Comparison of ENCODE assay signal across 8 cellular contexts in genomic region chr9:38393128-38393809, GRCh38. TPM values are rescaled to one million over a fixed set of nuclear protein-coding genes. Genes with fewer than 3 reads are reported as not detected.
DNase-seq lines count a peak whose midpoint lies in the region; ATAC-seq and TF ChIP-seq lines count a peak whose summit lies in the region.

No MANE protein-coding gene starts in this region.

- peak overlapping the region; percentile 11 for H3K27ac ChIP-seq in CD8-positive, alpha-beta T cell (ENCODE audit: low read depth, low read length)
- H3K27ac ChIP-seq in left lung (no peak overlapping the region), tibial nerve (peak overlapping the region in 3 of 4 donors; percentile 8 to 78 (median 69))

- WGBS in tibial nerve, 2 donors = 6 to 8% methylated on average over 5 to 9 of the region's 9 CpGs

- H3K4me3 ChIP-seq in CD8-positive, alpha-beta T cell (ENCODE audit: low read depth, low read length) = peak overlapping the region; percentile 63
- H3K4me3 ChIP-seq in HFF-Myc (replicated peaks; ENCODE audit: low read depth, low read length) = peak overlapping the region; percentile 76
- H3K4me3 ChIP-seq in left lung = peak overlapping the region; percentile 75 to 87
- peak overlapping the region; percentile 48 to 90 (median 78) for H3K4me3 ChIP-seq in tibial nerve

- TF ChIP-seq CTCF in CD8-positive, alpha-beta T cell (IDR thresholded peaks at IDR 0.05) = no peak
- TF ChIP-seq CTCF in HFF-Myc (IDR thresholded peaks at IDR 0.05; ENCODE audit: low read depth, low read length, missing control alignments) (no peak), left lung (IDR thresholded peaks at IDR 0.05) (no peak), tibial nerve (IDR thresholded peaks at IDR 0.05) (no peak)

- no peaks in the 10 kb centered on the region for H3K36me3 ChIP-seq in CD8-positive, alpha-beta T cell (ENCODE audit: insufficient read depth, low read length)
- H3K36me3 ChIP-seq in left lung (peaks cover 0 to 26% of the 10 kb centered on the region in 2 donors), tibial nerve (peaks cover 0 to 28% (median 2%) of the 10 kb centered on the region in 3 donors)

- peaks cover 32% of the 10 kb centered on the region for H3K36me3 Mint-ChIP-seq in CD8-positive, alpha-beta T cell
- H3K36me3 Mint-ChIP-seq in activated T-helper 17 cell treated with anti-CD3 and anti-CD28 coated beads, Interleukin-2, amount 50 U/mL, for 72 hours (ENCODE audit: low read depth) = peaks cover 29% of the 10 kb centered on the region

- no peaks in the 10 kb centered on the region for H3K4me1 ChIP-seq in CD8-positive, alpha-beta T cell (ENCODE audit: insufficient read depth, low read length)
- peaks cover 0 to 12% of the 10 kb centered on the region in 2 donors for H3K4me1 ChIP-seq in left lung
- H3K4me1 ChIP-seq in tibial nerve = peaks cover 0 to 35% (median 11%) of the 10 kb centered on the region in 4 donors

- peak in 1 of 7 experiments; percentile 49 for DNase-seq in CD8-positive, alpha-beta T cell
- DNase-seq in HFF-Myc (ENCODE audit: extremely low read depth, low read depth) = no peak
- DNase-seq in left lung = no peak
- no peak for DNase-seq in tibial nerve (ENCODE audit: low spot score in 2 of 2)
- no peak for DNase-seq in C1 segment of cervical spinal cord (lab: John Stamatoyannopoulos, UW)
- no peak for DNase-seq in NCI-H226
- no peak for DNase-seq in KG1 (lab: John Stamatoyannopoulos, UW)

- no peak for TF ChIP-seq EP300 in tibial nerve (IDR thresholded peaks at IDR 0.05)

- H3K9me3 ChIP-seq in CD8-positive, alpha-beta T cell (ENCODE audit: low read length) = no peaks in the 10 kb centered on the region
- H3K9me3 ChIP-seq in left lung (no peaks in the 10 kb centered on the region), tibial nerve (no peaks in the 10 kb centered on the region)

- peaks cover 17% of the 10 kb centered on the region for H3K4me1 Mint-ChIP-seq in CD8-positive, alpha-beta T cell (ENCODE audit: low read depth)
- peaks cover 10% of the 10 kb centered on the region for H3K4me1 Mint-ChIP-seq in activated T-helper 17 cell treated with anti-CD3 and anti-CD28 coated beads, Interleukin-2, amount 50 U/mL, for 72 hours

- H3K27ac Mint-ChIP-seq in CD8-positive, alpha-beta T cell = peak overlapping the region; percentile 69
- peak overlapping the region; percentile 91 for H3K27ac Mint-ChIP-seq in activated T-helper 17 cell treated with anti-CD3 and anti-CD28 coated beads, Interleukin-2, amount 50 U/mL, for 72 hours

- H3K27me3 ChIP-seq in CD8-positive, alpha-beta T cell (ENCODE audit: insufficient read depth, low read length) = no peaks in the 10 kb centered on the region
- H3K27me3 ChIP-seq in left lung = no peaks in the 10 kb centered on the region
- H3K27me3 ChIP-seq in tibial nerve = no peaks in the 10 kb centered on the region

- no peaks in the 10 kb centered on the region for H3K27me3 Mint-ChIP-seq in CD8-positive, alpha-beta T cell (ENCODE audit: low read depth)
- peaks cover 3% of the 10 kb centered on the region for H3K27me3 Mint-ChIP-seq in activated T-helper 17 cell treated with anti-CD3 and anti-CD28 coated beads, Interleukin-2, amount 50 U/mL, for 72 hours

- POLR2A ChIA-PET in CD8-positive, alpha-beta T cell (lab: Charles Lee) = no interaction called here

- H3K4me3 Mint-ChIP-seq in CD8-positive, alpha-beta T cell = peak overlapping the region; percentile 85
- H3K4me3 Mint-ChIP-seq in activated T-helper 17 cell treated with anti-CD3 and anti-CD28 coated beads, Interleukin-2, amount 50 U/mL, for 72 hours = peak overlapping the region; percentile 96

- peaks cover 4% of the 10 kb centered on the region for H3K9me3 Mint-ChIP-seq in CD8-positive, alpha-beta T cell
- no peaks in the 10 kb centered on the region for H3K9me3 Mint-ChIP-seq in activated T-helper 17 cell treated with anti-CD3 and anti-CD28 coated beads, Interleukin-2, amount 50 U/mL, for 72 hours

- intact Hi-C loops in CD8-positive, alpha-beta T cell (cut with DNase I, micrococcal nuclease) = loop anchor here (5.0 to 10.0 kb wide), 3 partner anchors 298 to 491 kb away; partner anchors contain the start of gene SLC25A51 (in 1 of the 2)
- intact Hi-C loops in left lung (cut with DNase I) = no loop called here

- ATAC-seq in CD8-positive, alpha-beta T cell = peak; percentile 20
- ATAC-seq in activated T-helper 17 cell treated with anti-CD3 and anti-CD28 coated beads, Interleukin-2, amount 50 U/mL, for 72 hours (replicated peaks) = no peak
- ATAC-seq in left lung = no peak

- CTCF ChIA-PET in CD8-positive, alpha-beta T cell (lab: Charles Lee) = interaction anchor here (1.3 kb wide), 1 partner anchor 305 kb away, joined by 5 read pairs; no protein-coding TSS in a partner anchor

- TF ChIP-seq POLR2A in tibial nerve (IDR thresholded peaks at IDR 0.05) = no peak

RNA-seq across cellular contexts. Expression of gene ALDH1B1, which starts 0.8 kb away (rescaled TPM):
- total RNA-seq in CD8-positive, alpha-beta T cell = under 1 TPM; 0.50 to 0.71 TPM
- 10 to 100 TPM; 15.6 to 29.1 TPM for total RNA-seq in activated T-helper 17 cell treated with anti-CD3 and anti-CD28 coated beads, Interleukin-2, amount 50 U/mL, for 72 hours
- total RNA-seq in left lung (10 to 100 TPM; 18.3 to 27.1 TPM), tibial nerve (10 to 100 TPM in 2 of 4 donors, 1 to 10 TPM in 2; 7.9 to 15.3 (median 11.0) TPM)

RNA-seq across cellular contexts. Expression of gene IGFBPL1, which starts 31.0 kb away (rescaled TPM):
- not detected for total RNA-seq in CD8-positive, alpha-beta T cell
- not detected for total RNA-seq in activated T-helper 17 cell treated with anti-CD3 and anti-CD28 coated beads, Interleukin-2, amount 50 U/mL, for 72 hours
- total RNA-seq in left lung = 1 to 10 TPM; 3.2 to 5.9 TPM
- total RNA-seq in tibial nerve = under 1 TPM in 1 of 4 donors, not detected in 3; 0.60 TPM

Comparison
In these comparisons a context has a peak if more than half of its experiments do, and no peak if none do; other contexts are left out.
1. H3K27ac ChIP-seq: peak in CD8-positive, alpha-beta T cell (single experiment) and tibial nerve (3 of 4); none in left lung (0 of 2).
2. RNA of gene ALDH1B1, which starts 0.8 kb away (total RNA-seq): 15.6 to 29.1 TPM in activated T-helper 17 cell treated with anti-CD3 and anti-CD28 coated beads, Interleukin-2, amount 50 U/mL, for 72 hours, 18.3 to 27.1 TPM in left lung and 7.9 to 15.3 TPM in tibial nerve; 0.50 to 0.71 TPM in CD8-positive, alpha-beta T cell; every median in the first group is over 4 times any median in the second.
3. intact Hi-C loops: an anchor here in CD8-positive, alpha-beta T cell (5.0 to 10.0 kb wide); none called in left lung.
4. Peak in every context shown above with its lines, with median percentiles within 50 percentile points of each other: H3K4me3 ChIP-seq.